1 cellular context compared by ENCODE assay signal in the genomic region with DNA sequence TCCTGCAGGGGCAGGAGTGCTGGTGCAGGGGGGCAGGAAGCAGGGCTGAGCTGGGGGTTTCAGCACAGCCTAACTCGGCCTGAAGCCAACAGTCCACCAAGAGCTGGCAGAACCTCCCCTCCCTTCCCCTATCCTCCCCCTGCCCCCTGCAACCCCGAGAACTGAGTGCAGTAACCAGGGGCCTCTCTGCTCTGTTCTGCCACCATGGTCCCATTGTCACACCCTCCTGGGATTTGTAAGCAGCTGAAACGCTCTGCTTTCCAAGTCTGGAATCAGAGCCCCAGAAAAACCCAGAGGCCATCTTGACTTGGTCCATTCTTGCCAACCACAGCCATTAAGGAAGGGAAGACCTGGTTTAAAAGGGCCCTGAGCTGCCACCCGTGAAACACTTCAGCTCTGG.
TF ChIP-seq lines count a peak whose summit lies in the region.

No MANE protein-coding gene starts in this region.

TF ChIP-seq in K562, 482 proteins besides CTCF, POLR2A, EP300 and RAD21:
- TF ChIP-seq NFXL1 (CRISPR knock-in tag; IDR thresholded peaks at IDR 0.05), result no peak
- no peak for TF ChIP-seq TCF7L2 (IDR thresholded peaks at IDR 0.05; ENCODE audit: low read depth, low read length)
- no peak for TF ChIP-seq EZH2 (IDR thresholded peaks at IDR 0.05; ENCODE audit: borderline replicate concordance, low read depth, low read length)
- TF ChIP-seq SMARCB1 (IDR thresholded peaks at IDR 0.05; ENCODE audit: insufficient read length, low read depth), result no peak
- TF ChIP-seq ZZZ3 (IDR thresholded peaks at IDR 0.05), result no peak
- no peak for TF ChIP-seq MIER1 (IDR thresholded peaks at IDR 0.05; ENCODE audit: low read depth)
- no peak for TF ChIP-seq HNRNPH1 (optimal IDR thresholded peaks at IDR 0.05; ENCODE audit: low read depth, low read length)
- no peak for TF ChIP-seq ZNF146 (CRISPR knock-in tag; IDR thresholded peaks at IDR 0.05; ENCODE audit: unreplicated experiment)
- no peak for TF ChIP-seq RUNX1 (IDR thresholded peaks at IDR 0.05; ENCODE audit: low read depth)
- TF ChIP-seq, protein P1, sequence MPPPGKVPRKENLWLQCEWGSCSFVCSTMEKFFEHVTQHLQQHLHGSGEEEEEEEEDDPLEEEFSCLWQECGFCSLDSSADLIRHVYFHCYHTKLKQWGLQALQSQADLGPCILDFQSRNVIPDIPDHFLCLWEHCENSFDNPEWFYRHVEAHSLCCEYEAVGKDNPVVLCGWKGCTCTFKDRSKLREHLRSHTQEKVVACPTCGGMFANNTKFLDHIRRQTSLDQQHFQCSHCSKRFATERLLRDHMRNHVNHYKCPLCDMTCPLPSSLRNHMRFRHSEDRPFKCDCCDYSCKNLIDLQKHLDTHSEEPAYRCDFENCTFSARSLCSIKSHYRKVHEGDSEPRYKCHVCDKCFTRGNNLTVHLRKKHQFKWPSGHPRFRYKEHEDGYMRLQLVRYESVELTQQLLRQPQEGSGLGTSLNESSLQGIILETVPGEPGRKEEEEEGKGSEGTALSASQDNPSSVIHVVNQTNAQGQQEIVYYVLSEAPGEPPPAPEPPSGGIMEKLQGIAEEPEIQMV (tag; conservative IDR thresholded peaks at IDR 0.05; ENCODE audit: low read depth), result no peak
- no peak for TF ChIP-seq NR2C1 (IDR thresholded peaks at IDR 0.05)
- no peak for TF ChIP-seq NR2C1 (tag; IDR thresholded peaks at IDR 0.05)
- no peak for TF ChIP-seq CSDE1 (IDR thresholded peaks at IDR 0.05)
- TF ChIP-seq ZSCAN32 (CRISPR knock-in tag; IDR thresholded peaks at IDR 0.05), result no peak
